ENCODE assay signal across 8 cellular contexts in genomic region chr9:128770286-128770685, GRCh38. TPM values are rescaled to one million over a fixed set of nuclear protein-coding genes. Genes with fewer than 3 reads are reported as not detected.
DNase-seq lines count a peak whose midpoint lies in the region; ATAC-seq, FAIRE-seq and TF ChIP-seq lines count a peak whose summit lies in the region.
"Had no signal": no experiment of that assay in that cellular context is flagged by ENCODE, and none has a peak within 500 bp of the region (broad histone marks: within the 10 kb centered on the region; RNA-seq: fewer than 3 reads in every experiment).

No MANE protein-coding gene starts in this region.

- H3K4ac ChIP-seq in H9 (ENCODE audit: low read depth, low read length), result no peak overlapping the region

- H3K27ac ChIP-seq in H9 (ENCODE audit: insufficient read length, low read depth, low read length), result no peak overlapping the region
- peak overlapping the region; percentile 99 for H3K27ac ChIP-seq in psoas muscle

- FAIRE-seq in RCC 7860 (lab: Jason Lieb, UNC), result no peak

- H2BK120ac ChIP-seq in H9 (ENCODE audit: low read depth, low read length, poor library complexity, severe bottlenecking), result no peak overlapping the region

- no peaks in the 10 kb centered on the region for H3K9me3 ChIP-seq in H9 (ENCODE audit: control insufficient read depth, low read depth, low read length)
- no peaks in the 10 kb centered on the region for H3K9me3 ChIP-seq in T-helper 17 cell (ENCODE audit: control insufficient read depth, low read length, poor library complexity, severe bottlenecking)
- H3K9me3 ChIP-seq in psoas muscle, result no peaks in the 10 kb centered on the region

- no peak for TF ChIP-seq CTCF in H9 (conservative IDR thresholded peaks at IDR 0.05)
- no peak for TF ChIP-seq CTCF in fibroblast of pulmonary artery (IDR thresholded peaks at IDR 0.05; ENCODE audit: low read length, missing control alignments)
- no peak for TF ChIP-seq CTCF in psoas muscle (IDR thresholded peaks at IDR 0.05)

- H3K18ac ChIP-seq in H9 (ENCODE audit: insufficient read length, low read depth, low read length), result no peak overlapping the region

- H4K8ac ChIP-seq in H9 (replicated peaks; ENCODE audit: insufficient read length, low read depth, low read length), result no peak overlapping the region

- H4K5ac ChIP-seq in H9 (ENCODE audit: insufficient read length, low read depth, low read length), result no peak overlapping the region

- peaks cover 0 to 6% (median 0%) of the 10 kb centered on the region in 3 experiments; a peak in 2 of 7 replicates for H3K36me3 Mint-ChIP-seq in H9 (ENCODE audit: insufficient read depth in 1 of 3, low read depth in 3 of 3)
- H3K36me3 Mint-ChIP-seq in T-helper 17 cell (ENCODE audit: low read depth), result no peaks in the 10 kb centered on the region

- DNase-seq in H9, result no peak
- no peak for DNase-seq in T-helper 17 cell
- no peak for DNase-seq in fibroblast of pulmonary artery (ENCODE audit: low read depth)
- DNase-seq in psoas muscle, result no peak
- no peak for DNase-seq in NCI-H526 treated with DMSO at 0.1 percent for 48 hours (lab: John Stamatoyannopoulos, UW)
- DNase-seq in RCC 7860 (ENCODE audit: low spot score), result no peak
- DNase-seq: activated effector memory CD4-positive, alpha-beta T cell treated with anti-CD3 and anti-CD28 coated beads, Interleukin-2, amount 50 U/mL, for 16 hours had no signal

- H3K27me3 ChIP-seq in H9 (ENCODE audit: insufficient read depth, low read length) (no peaks in the 10 kb centered on the region), psoas muscle (ENCODE audit: insufficient read depth in 3 of 3, low read length in 2 of 3) (no peaks in the 10 kb centered on the region)

- H3K4me3 Mint-ChIP-seq in H9 (peak overlapping the region; percentile 90 to 96; a peak in 4 of 5 replicates), T-helper 17 cell (peak overlapping the region; percentile 98)

- H2BK5ac ChIP-seq in H9 (ENCODE audit: insufficient read length, low read length), result no peak overlapping the region

- H3K4me3 ChIP-seq in fibroblast of pulmonary artery (replicated peaks; ENCODE audit: low read depth, low read length) (peak overlapping the region; percentile 96), psoas muscle (peak overlapping the region; percentile 84)

- no peak overlapping the region for H4K91ac ChIP-seq in H9 (ENCODE audit: insufficient read length, low read depth, low read length)

- H3K56ac ChIP-seq in H9 (ENCODE audit: insufficient read length, low read depth, low read length), result no peak overlapping the region

- no peak overlapping the region for H3K23ac ChIP-seq in H9 (ENCODE audit: insufficient read length, low read depth, low read length)

- H2AK5ac ChIP-seq in H9 (ENCODE audit: insufficient read length, low read length), result no peak overlapping the region

- H3K4me1 Mint-ChIP-seq in H9 (peaks cover 12 to 16% of the 10 kb centered on the region in 2 experiments), T-helper 17 cell (peaks cover 24% of the 10 kb centered on the region)

- no peak overlapping the region for H3K14ac ChIP-seq in H9 (ENCODE audit: insufficient read depth, low read length)

- WGBS in H9 (ENCODE audit: extremely low coverage, insufficient read length, low lambda C conversion rate), result no CpG with 5 or more reads among the region's 4 CpGs
- WGBS in psoas muscle, 3 donors, result 78 to 87% (median 81%) methylated on average over 4 of the region's 4 CpGs

- H3K23me2 ChIP-seq in H9 (ENCODE audit: insufficient read length, low read depth, low read length, poor library complexity, severe bottlenecking), result peaks cover 12% of the 10 kb centered on the region

- H2BK15ac ChIP-seq in H9 (ENCODE audit: low read depth, low read length), result no peak overlapping the region

- H3K27ac Mint-ChIP-seq in H9, result peak overlapping the region in 2 of 3 experiments; percentile 97 to 98; a peak in 4 of 7 replicates
- H3K27ac Mint-ChIP-seq in T-helper 17 cell, result peak overlapping the region; percentile 96

- H3K4me1 ChIP-seq in H9 (ENCODE audit: insufficient read depth, low read length), result no peaks in the 10 kb centered on the region; the same call in 1 of the 2 replicates
- peaks cover 15% of the 10 kb centered on the region for H3K4me1 ChIP-seq in psoas muscle

- intact Hi-C loops in psoas muscle (cut with DNase I), result loop anchor here in 1 of 2 donors (2.0 to 5.0 kb wide), 2 partner anchors 17 to 68 kb away; partner anchors contain the start of genes PKN3 and TBC1D13

- H2AFZ ChIP-seq in H9 (ENCODE audit: low read length), result no peak overlapping the region

- no peaks in the 10 kb centered on the region for H3K79me1 ChIP-seq in H9 (ENCODE audit: insufficient read depth, low read depth, low read length, poor library complexity, severe bottlenecking)

- H3K9ac ChIP-seq in H9 (ENCODE audit: extremely low read depth, insufficient read length, low read length), result peak overlapping the region; percentile 76

- H3K27me3 Mint-ChIP-seq in H9 (ENCODE audit: low read depth), result no peaks in the 10 kb centered on the region
- no peaks in the 10 kb centered on the region for H3K27me3 Mint-ChIP-seq in T-helper 17 cell

- peak overlapping the region; percentile 70 for H3K4me2 ChIP-seq in H9 (ENCODE audit: insufficient read depth, insufficient read length, low read length)

- H3T11ph ChIP-seq in H9 (ENCODE audit: low read length), result no peak overlapping the region

- H4K20me1 ChIP-seq in H9 (ENCODE audit: control insufficient read depth, insufficient read depth, insufficient read length), result no peaks in the 10 kb centered on the region

- H3K79me2 ChIP-seq in H9 (ENCODE audit: insufficient read depth, low read length), result no peaks in the 10 kb centered on the region; the same call in 1 of the 2 replicates

- no peak overlapping the region for H2BK12ac ChIP-seq in H9 (ENCODE audit: insufficient read length, low read depth, low read length)

- ATAC-seq in T-helper 17 cell (no peak), psoas muscle (no peak)
- ATAC-seq in activated CD4-positive, CD25-positive, alpha-beta regulatory T cell treated with anti-CD3 and anti-CD28 coated beads, Interleukin-2, amount 50 U/mL, for 24 hours, result no peak

- no peak overlapping the region for H2BK20ac ChIP-seq in H9 (ENCODE audit: low read depth, low read length, poor library complexity, severe bottlenecking)

- peaks cover 4 to 6% of the 10 kb centered on the region in 2 experiments; a peak in 3 of 5 replicates for H3K9me3 Mint-ChIP-seq in H9

- peaks cover 0 to 14% of the 10 kb centered on the region in 2 donors for H3K36me3 ChIP-seq in psoas muscle (ENCODE audit: insufficient read depth in 1 of 2, low read depth in 1 of 2)

RNA-seq across cellular contexts. Expression of gene ZER1, which starts 1.4 kb away (rescaled TPM):
- total RNA-seq in H9 (2021), result 23.1 and 24.2 TPM in 2 replicates
- total RNA-seq in T-helper 17 cell, result 10 to 100 TPM; 29.4 to 30.0 TPM
- 10 to 100 TPM; 40.3 to 67.2 (median 65.0) TPM for total RNA-seq in psoas muscle
- polyA plus RNA-seq in psoas muscle, result 10 to 100 TPM; 15.2 to 54.8 (median 30.8) TPM

RNA-seq across cellular contexts. Expression of gene TBC1D13, which starts 16.8 kb away (rescaled TPM):
- total RNA-seq in H9 (2021), result 27.3 and 30.3 TPM in 2 replicates
- total RNA-seq in T-helper 17 cell, result 10 to 100 TPM; 21.6 to 30.8 TPM
- 10 to 100 TPM; 14.4 to 17.5 (median 15.8) TPM for total RNA-seq in psoas muscle
- polyA plus RNA-seq in psoas muscle, result 10 to 100 TPM; 11.8 to 25.1 (median 15.3) TPM

RNA-seq across cellular contexts. Expression of gene ZDHHC12, which starts 46.4 kb away (rescaled TPM):
- total RNA-seq in H9 (2021), result 42.8 and 45.8 TPM in 2 replicates
- total RNA-seq in T-helper 17 cell, result 10 to 100 TPM; 23.5 to 26.9 TPM
- total RNA-seq in psoas muscle, result 1 to 10 TPM; 4.5 to 7.2 (median 5.0) TPM
- polyA plus RNA-seq in psoas muscle, result 10 to 100 TPM in 2 of 3 donors, 1 to 10 TPM in 1; 9.7 to 18.5 (median 12.4) TPM

RNA-seq across cellular contexts. Expression of gene ENDOG, which starts 48.0 kb away (rescaled TPM):
- total RNA-seq in H9 (2021) (16.7 and 17.6 TPM in 2 replicates), T-helper 17 cell (1 to 10 TPM; 7.7 to 7.8 TPM), psoas muscle (100 to 1,000 TPM in 1 of 4 donors, 10 to 100 TPM in 3; 81.6 to 109 (median 90.0) TPM)
- polyA plus RNA-seq in psoas muscle, result 100 to 1,000 TPM in 1 of 3 donors, 10 to 100 TPM in 2; 56.0 to 116 (median 84.9) TPM

RNA-seq across cellular contexts. Expression of gene SPOUT1, which starts 59.3 kb away (rescaled TPM):
- 86.3 and 91.8 TPM in 2 replicates for total RNA-seq in H9 (2021)
- total RNA-seq in T-helper 17 cell, result 10 to 100 TPM; 33.7 to 48.1 TPM
- 10 to 100 TPM; 13.3 to 33.0 (median 20.6) TPM for total RNA-seq in psoas muscle
- polyA plus RNA-seq in psoas muscle, result 10 to 100 TPM in 2 of 3 donors, 1 to 10 TPM in 1; 9.5 to 18.3 (median 13.3) TPM
